Comparison of ENCODE assay signal across 10 cellular contexts in genomic region chr1:3745590-3746381, GRCh38. TPM values are rescaled to one million over a fixed set of nuclear protein-coding genes. Genes with fewer than 3 reads are reported as not detected.
A peak's percentile ranks its signal among the peaks of the same experiment; 100 is the strongest.
DNase-seq lines count a peak whose midpoint lies in the region; ATAC-seq and TF ChIP-seq lines count a peak whose summit lies in the region.
"Had no signal": no experiment of that assay in that cellular context is flagged by ENCODE, and none has a peak within 500 bp of the region (broad histone marks: within the 10 kb centered on the region; RNA-seq: fewer than 3 reads in every experiment).

No MANE protein-coding gene starts in this region.

- H3K9ac ChIP-seq in GM23248: no peak overlapping the region

- no peaks in the 10 kb centered on the region for H3K9me3 Mint-ChIP-seq in osteocyte (ENCODE audit: unreplicated experiment)

- H3K4me3 ChIP-seq in GM23248: no peak overlapping the region; the same call in 1 of the 2 replicates
- peak overlapping the region; percentile 71 for H3K4me3 ChIP-seq in fibroblast of the aortic adventitia (ENCODE audit: low read depth, low read length)

- H3K4me1 Mint-ChIP-seq in T-helper 17 cell: peaks cover 19% of the 10 kb centered on the region
- H3K4me1 Mint-ChIP-seq in osteocyte (ENCODE audit: unreplicated experiment): peaks cover 24% of the 10 kb centered on the region

- peak overlapping the region; percentile 88 for H3K4me3 Mint-ChIP-seq in T-helper 17 cell
- peak overlapping the region; percentile 74 for H3K4me3 Mint-ChIP-seq in osteocyte (ENCODE audit: unreplicated experiment)

- H4K20me1 ChIP-seq in GM23248 (ENCODE audit: insufficient read depth): no peaks in the 10 kb centered on the region

- H3K27ac Mint-ChIP-seq in T-helper 17 cell (peak overlapping the region; percentile 14), osteocyte (ENCODE audit: unreplicated experiment) (no peak overlapping the region)

- H3K36me3 ChIP-seq in GM23248 (ENCODE audit: low read depth): no peaks in the 10 kb centered on the region

- DNase-seq in GM23248 (peak; percentile 15), T-helper 17 cell (no peak), fibroblast of the aortic adventitia (ENCODE audit: low read depth) (no peak), osteocyte (ENCODE audit: extremely low spot score, unreplicated experiment) (no peak), GM10266 (ENCODE audit: extremely low spot score) (no peak), NCI-H1092 treated with DMSO at 0.1 percent for 48 hours (lab: John Stamatoyannopoulos, UW) (no peak)
- DNase-seq in activated CD8-positive, alpha-beta memory T cell treated with anti-CD3 and anti-CD28 coated beads, Interleukin-2, amount 50 U/mL, for 48 hours: no peak
- DNase-seq: activated CD4-positive, alpha-beta T cell treated with anti-CD3 and anti-CD28 coated beads, Interleukin-2, amount 50 U/mL, for 1 hour; NCI-H2029 treated with DMSO at 0.1 percent for 48 hours had no signal

- H3K27me3 ChIP-seq in GM23248 (replicated peaks; ENCODE audit: insufficient read depth): peaks cover 8% of the 10 kb centered on the region; the same call in 1 of the 2 replicates

- peaks cover 4% of the 10 kb centered on the region; the same call in 1 of the 2 replicates for H3F3A ChIP-seq in GM23248 (ENCODE audit: insufficient read depth)

- H3K79me2 ChIP-seq in GM23248 (ENCODE audit: insufficient read depth): no peaks in the 10 kb centered on the region

- no peak overlapping the region for H3K27ac ChIP-seq in GM23248

- H3K9me3 ChIP-seq in GM23248 (ENCODE audit: low read depth) (no peaks in the 10 kb centered on the region), T-helper 17 cell (ENCODE audit: control insufficient read depth, low read length, poor library complexity, severe bottlenecking) (no peaks in the 10 kb centered on the region)

- H2AFZ ChIP-seq in GM23248: peak overlapping the region; percentile 85; the same call in 1 of the 2 replicates

- H3K27me3 Mint-ChIP-seq in T-helper 17 cell (no peaks in the 10 kb centered on the region), osteocyte (ENCODE audit: unreplicated experiment) (peaks cover 15% of the 10 kb centered on the region)

- WGBS in GM23248 (ENCODE audit: low coverage in 1 of 2, low lambda C conversion rate in 2 of 2, missing lambda C conversion rate in 2 of 2), 2 experiments: 76 to 81% methylated on average over 25 of the region's 25 CpGs

- ATAC-seq in T-helper 17 cell (no peak), HG03025 (IDR thresholded peaks at IDR 0.05; ENCODE audit: low FRiP score, unreplicated experiment) (no peak)

- no peak overlapping the region for H3K4me2 ChIP-seq in GM23248 (ENCODE audit: unreplicated experiment)

- H3K36me3 Mint-ChIP-seq in T-helper 17 cell (ENCODE audit: low read depth): no peaks in the 10 kb centered on the region
- peaks cover 11% of the 10 kb centered on the region for H3K36me3 Mint-ChIP-seq in osteocyte (ENCODE audit: unreplicated experiment)

- H3K9me2 ChIP-seq in GM23248 (ENCODE audit: insufficient read depth): no peaks in the 10 kb centered on the region

- peaks cover 4% of the 10 kb centered on the region; the same call in 1 of the 2 replicates for H3K4me1 ChIP-seq in GM23248 (ENCODE audit: insufficient read depth)

- TF ChIP-seq CTCF in fibroblast of the aortic adventitia (IDR thresholded peaks at IDR 0.05; ENCODE audit: insufficient read depth, low read length) (no peak), osteocyte (IDR thresholded peaks at IDR 0.05) (no peak), GM10266 (IDR thresholded peaks at IDR 0.05; ENCODE audit: control insufficient read depth, insufficient read depth, low read depth, missing control alignments) (no peak)

- in situ Hi-C loops in GM23248 (cut with MboI): no loop called here

RNA-seq across cellular contexts. Expression of gene CCDC27, which starts 6.5 kb away (rescaled TPM):
- total RNA-seq in GM23248 (2014; rRNA removed; shearing (Covaris generic)): not detected in 2 replicates
- not detected in 2 replicates for polyA plus RNA-seq in GM23248 (2016; fragmentation: Nextera tagmentation; extraction: Ambion mirVana)
- total RNA-seq in T-helper 17 cell: not detected
- not detected in 2 replicates for total RNA-seq in fibroblast of the aortic adventitia (ENCODE audit: low replicate concordance)
- total RNA-seq in osteocyte: not detected in 2 replicates

RNA-seq across cellular contexts. Expression of gene SMIM1, which starts 26.8 kb away (rescaled TPM):
- total RNA-seq in GM23248 (2014; rRNA removed; shearing (Covaris generic)): not detected in 2 replicates
- not detected in 2 replicates for polyA plus RNA-seq in GM23248 (2016; fragmentation: Nextera tagmentation; extraction: Ambion mirVana)
- total RNA-seq in T-helper 17 cell: 1 to 10 TPM in 1 of 2 donors, under 1 TPM in 1; 0.75 to 1.5 TPM
- 4.6 TPM in 1 of 2 replicates, not detected in the other for total RNA-seq in fibroblast of the aortic adventitia (ENCODE audit: low replicate concordance)
- 0.73 and 1.3 TPM in 2 replicates for total RNA-seq in osteocyte

RNA-seq across cellular contexts. Expression of gene LRRC47, which starts 50.5 kb away (rescaled TPM):
- total RNA-seq in GM23248 (2014; rRNA removed; shearing (Covaris generic)): 32.2 and 41.9 TPM in 2 replicates
- 15.1 and 17.8 TPM in 2 replicates for polyA plus RNA-seq in GM23248 (2016; fragmentation: Nextera tagmentation; extraction: Ambion mirVana)
- total RNA-seq in T-helper 17 cell (10 to 100 TPM; 35.1 to 37.9 TPM), fibroblast of the aortic adventitia (ENCODE audit: low replicate concordance) (22.9 and 37.8 TPM in 2 replicates), osteocyte (52.3 and 59.5 TPM in 2 replicates)
